ENCODE assay signal across 2 cellular contexts in genomic region chrX:117771384-117771783, GRCh38.
TF ChIP-seq lines count a peak whose summit lies in the region.

No MANE protein-coding gene starts in this region.

TF ChIP-seq in SK-N-SH, 30 proteins besides CTCF, POLR2A, EP300 and RAD21:
- TF ChIP-seq USF2 (IDR thresholded peaks at IDR 0.05; ENCODE audit: borderline replicate concordance, low read depth, low read length) = no peak
- 0 out of 2 replicates have a peak, but pooled peaks have one; percentile 10 for TF ChIP-seq GATA2 (CRISPR knock-in tag; IDR thresholded peaks at IDR 0.05)

TF ChIP-seq in SK-N-SH treated with all-trans-retinoic acid at 6 μM for 48 hours, 23 proteins besides CTCF, POLR2A, EP300 and RAD21 (continued from another document):
- TF ChIP-seq CREB5 (CRISPR knock-in tag; IDR thresholded peaks at IDR 0.05; ENCODE audit: low read depth) = no peak
- no peak for TF ChIP-seq ZFP30 (CRISPR knock-in tag; IDR thresholded peaks at IDR 0.05)
- TF ChIP-seq ISL1 (CRISPR knock-in tag; IDR thresholded peaks at IDR 0.05) = no peak
- no peak for TF ChIP-seq PPARA (CRISPR knock-in tag; IDR thresholded peaks at IDR 0.05; ENCODE audit: borderline replicate concordance)
- no peak for TF ChIP-seq ZFP3 (CRISPR knock-in tag; IDR thresholded peaks at IDR 0.05)
- TF ChIP-seq SNAI2 (CRISPR knock-in tag; IDR thresholded peaks at IDR 0.05) = no peak
- no peak for TF ChIP-seq TOX (CRISPR knock-in tag; IDR thresholded peaks at IDR 0.05; ENCODE audit: borderline replicate concordance)
TF ChIP-seq in SK-N-SH treated with all-trans-retinoic acid at 6 μM for 48 hours: peak in this region for 0.
